In genomic region chr2:196613302-196613701, GRCh38 we compare ENCODE assay signal across 1 cellular context.
TF ChIP-seq lines count a peak whose summit lies in the region.

No MANE protein-coding gene starts in this region.

TF ChIP-seq in SK-N-SH, 30 proteins besides CTCF, POLR2A, EP300 and RAD21 (continued from another document):
- no peak for TF ChIP-seq USF1 (IDR thresholded peaks at IDR 0.05; ENCODE audit: borderline replicate concordance, low read depth)
